ENCODE assay signal across 21 cellular contexts in genomic region chr7:99383203-99383602, GRCh38. TPM values are rescaled to one million over a fixed set of nuclear protein-coding genes. Genes with fewer than 3 reads are reported as not detected.
A peak's percentile ranks its signal among the peaks of the same experiment; 100 is the strongest.
DNase-seq lines count a peak whose midpoint lies in the region; ATAC-seq, FAIRE-seq and TF ChIP-seq lines count a peak whose summit lies in the region.
"Had no signal": no experiment of that assay in that cellular context is flagged by ENCODE, and none has a peak within 500 bp of the region (broad histone marks: within the 10 kb centered on the region; RNA-seq: fewer than 3 reads in every experiment).

No MANE protein-coding gene starts in this region.

- no TSS peak for BruUV-seq in GM12878 (replicated peaks; lab: Mats Ljungman, UMichigan)

- RAD21 ChIA-PET in GM12878 (lab: Charles Lee; ENCODE audit: unreplicated experiment) = no interaction called here

- H3K27me3 ChIP-seq in GM12878 (replicated peaks in 1 of 2; ENCODE audit: control insufficient read depth in 2 of 2, insufficient read depth in 2 of 2, low read length in 1 of 2) = no peaks in the 10 kb centered on the region
- H3K27me3 ChIP-seq: cardiac muscle cell, esophagus muscularis mucosa, gastroesophageal sphincter, spleen, suprapubic skin had no signal

- no peak overlapping the region for H3K9ac ChIP-seq in GM12878 (ENCODE audit: control insufficient read depth, insufficient read depth, low read length)

- TF ChIP-seq CTCF in RWPE1 (conservative IDR thresholded peaks at IDR 0.05; ENCODE audit: low read depth) = no peak
- TF ChIP-seq CTCF in GM12878 (IDR thresholded peaks at IDR 0.05 in 2 of 3, conservative IDR thresholded peaks at IDR 0.05 in 1 of 3; ENCODE audit: control insufficient read depth in 2 of 3, extremely low read depth in 1 of 3, insufficient read depth in 1 of 3, low read depth in 3 of 3, low read length in 3 of 3) = no peak
- TF ChIP-seq CTCF in nephron progenitor cell (IDR thresholded peaks at IDR 0.05) = no peak

- no peak overlapping the region for H3K4me2 ChIP-seq in GM12878 (ENCODE audit: control insufficient read depth, insufficient read depth)
- H3K4me2 ChIP-seq: PC-9 had no signal

- intact Hi-C loops in GM12878 (cut with micrococcal nuclease; ENCODE audit: unreplicated experiment) = no loop called here

- peaks cover 6 to 21% of the 10 kb centered on the region in 2 experiments for H3K36me3 ChIP-seq in GM12878 (ENCODE audit: control insufficient read depth in 2 of 2, insufficient read depth in 2 of 2, low read length in 1 of 2)
- H3K36me3 ChIP-seq: cardiac muscle cell had no signal

- CTCF ChIA-PET in RWPE1 (lab: Yijun Ruan, JAX) = no interaction called here
- CTCF ChIA-PET in GM12878 (lab: Yijun Ruan, JAX) = no interaction called here

- peaks cover 53% of the 10 kb centered on the region for H3K4me1 Mint-ChIP-seq in activated T-cell treated with anti-CD3 and anti-CD28 coated beads, Interleukin-2, amount 50 U/mL, for 24 hours (ENCODE audit: low read depth)
- H3K4me1 Mint-ChIP-seq in nephron progenitor cell = peaks cover 26% of the 10 kb centered on the region

- H3K4me1 ChIP-seq in GM12878 (ENCODE audit: control insufficient read depth, insufficient read depth, low read length) = peaks cover 33% of the 10 kb centered on the region
- H3K4me1 ChIP-seq: HAP-1 had no signal

- no peak overlapping the region for H3K4me3 ChIP-seq in GM12878
- H3K4me3 ChIP-seq: cardiac muscle cell, esophagus muscularis mucosa, gastroesophageal sphincter, HAP-1, PC-9, spleen, suprapubic skin had no signal

- H2AFZ ChIP-seq in GM12878 (ENCODE audit: control insufficient read depth, low read depth, low read length) = no peak overlapping the region
- H2AFZ ChIP-seq: PC-9 had no signal

- H3K27ac Mint-ChIP-seq in activated T-cell treated with anti-CD3 and anti-CD28 coated beads, Interleukin-2, amount 50 U/mL, for 24 hours = peak overlapping the region; percentile 85
- peak overlapping the region; percentile 90 for H3K27ac Mint-ChIP-seq in nephron progenitor cell

- H3K27ac ChIP-seq in RWPE1 (peak overlapping the region; percentile 44; the same call in 1 of the 2 replicates), GM12878 (ENCODE audit: control insufficient read depth, insufficient read depth) (no peak overlapping the region)
- H3K27ac ChIP-seq: C4-2B, cardiac muscle cell, esophagus muscularis mucosa, gastroesophageal sphincter, PC-9, suprapubic skin had no signal

- TF ChIP-seq POLR2A in GM12878 (IDR thresholded peaks at IDR 0.05; ENCODE audit: low read depth, low read length) = no peak

- FAIRE-seq in GM12878 (lab: Jason Lieb, UNC) = no peak
- FAIRE-seq: GM12891 had no signal

- SMC1A ChIA-PET in GM12878 (lab: Charles Lee; ENCODE audit: uncharacterized antibody, unreplicated experiment) = interaction anchor here (1.7 kb wide), 1 partner anchor 26 kb away, joined by 3 read pairs; the partner anchor contains the start of genes BUD31 and PDAP1

- H3K27me3 Mint-ChIP-seq in activated T-cell treated with anti-CD3 and anti-CD28 coated beads, Interleukin-2, amount 50 U/mL, for 24 hours = no peaks in the 10 kb centered on the region
- peaks cover 9% of the 10 kb centered on the region for H3K27me3 Mint-ChIP-seq in nephron progenitor cell (ENCODE audit: low read depth, poor library complexity)

- in situ Hi-C loops in GM12878 (cut with MboI) = no loop called here

- TF ChIP-seq RAD21 in GM12878 (IDR thresholded peaks at IDR 0.05; ENCODE audit: insufficient read depth, low read depth, low read length) = no peak

- H3K79me2 ChIP-seq in GM12878 (ENCODE audit: control insufficient read depth, insufficient read depth, low read length) = peaks cover 50% of the 10 kb centered on the region

- no peaks in the 10 kb centered on the region for H4K20me1 ChIP-seq in GM12878 (ENCODE audit: control insufficient read depth, insufficient read depth)

- WGBS in GM12878 (ENCODE audit: insufficient coverage, insufficient replicate concordance, low lambda C conversion rate, missing lambda C conversion rate) = 86% methylated on average over 10 of the region's 10 CpGs

- H3K4me3 Mint-ChIP-seq in activated T-cell treated with anti-CD3 and anti-CD28 coated beads, Interleukin-2, amount 50 U/mL, for 24 hours = no peak overlapping the region
- H3K4me3 Mint-ChIP-seq in nephron progenitor cell = no peak overlapping the region

- peaks cover 91% of the 10 kb centered on the region for H3K36me3 Mint-ChIP-seq in activated T-cell treated with anti-CD3 and anti-CD28 coated beads, Interleukin-2, amount 50 U/mL, for 24 hours (ENCODE audit: low read depth)
- H3K36me3 Mint-ChIP-seq in nephron progenitor cell (ENCODE audit: low read depth) = peaks cover 20% of the 10 kb centered on the region

- ATAC-seq in GM12878 = no peak
- ATAC-seq: gastroesophageal sphincter had no signal

- no peaks in the 10 kb centered on the region for H3K9me3 Mint-ChIP-seq in activated T-cell treated with anti-CD3 and anti-CD28 coated beads, Interleukin-2, amount 50 U/mL, for 24 hours
- H3K9me3 Mint-ChIP-seq in nephron progenitor cell = no peaks in the 10 kb centered on the region

- POLR2A ChIA-PET in RWPE1 (lab: Yijun Ruan, JAX; ENCODE audit: low non-redundant PET) = interaction anchor here (0.6 kb wide), 1 partner anchor 1154 kb away, joined by 6 read pairs; no protein-coding TSS in a partner anchor
- POLR2A ChIA-PET in GM12878 (lab: Charles Lee) = interaction anchor here (1.3 kb wide), 1 partner anchor 26 kb away, joined by 4 read pairs; the partner anchor contains the start of gene BUD31

- no peak for DNase-seq in activated T-cell treated with anti-CD3 and anti-CD28 coated beads, Interleukin-2, amount 50 U/mL, for 24 hours
- DNase-seq in activated T-cell treated with anti-CD3 and anti-CD28 coated beads, Interleukin-2, amount 50 U/mL, for 48 hours = no peak
- DNase-seq in RWPE1 (ENCODE audit: low spot score) (no peak), GM12878 (ENCODE audit: low read depth, low spot score) (no peak), nephron progenitor cell (no peak), UCSD-AML1 (lab: John Stamatoyannopoulos, UW; ENCODE audit: unreplicated experiment) (no peak), glomerular visceral epithelial cell (ENCODE audit: extremely low spot score) (no peak), NCI-H1417 treated with DMSO at 0.1 percent for 48 hours (lab: John Stamatoyannopoulos, UW) (no peak)
- DNase-seq: mesenchymal stem cell; NCI-H1436 treated with DMSO at 0.1 percent for 48 hours; NCI-H82; PC-9; spleen; stimulated activated CD4-positive, alpha-beta T cell treated with anti-CD3 and anti-CD28 coated beads, Interleukin-4, amount 100 ng/mL, for 4 hours had no signal

- TF ChIP-seq EP300 in GM12878 (IDR thresholded peaks at IDR 0.05; ENCODE audit: borderline replicate concordance in 1 of 2, control insufficient read depth in 1 of 2, low read depth in 2 of 2, low read length in 2 of 2) = no peak

- H3K9me3 ChIP-seq in GM12878 (replicated peaks; ENCODE audit: control insufficient read depth, insufficient read depth, low read length) = no peaks in the 10 kb centered on the region
- H3K9me3 ChIP-seq: esophagus muscularis mucosa, gastroesophageal sphincter, HAP-1, spleen, suprapubic skin had no signal

RNA-seq across cellular contexts. Expression of gene ARPC1B, which starts 8.7 kb away (rescaled TPM):
- total RNA-seq in GM12878 (2013; cell fraction: nucleolus; rRNA removed) = 141 and 182 TPM in 2 replicates
- 719 and 762 TPM in 2 replicates for total RNA-seq in GM12878 (2014; rRNA removed)
- total RNA-seq in GM12878 (2014; rRNA removed; fragmentation: Illumina TruSeq; extraction: Trizol) = 170 and 199 TPM in 2 replicates
- 368 and 403 TPM in 2 replicates for total RNA-seq in GM12878 (2021)
- polyA plus RNA-seq in GM12878 (2011; ENCODE audit: low read depth) = 363 TPM
- 314 and 406 TPM in 2 replicates for polyA plus RNA-seq in GM12878 (2011; rRNA removed)
- polyA plus RNA-seq in GM12878 (2011; cell fraction: cytosol; rRNA removed) = 858 and 1,050 TPM in 2 replicates
- polyA plus RNA-seq in GM12878 (2011; cell fraction: nucleus; rRNA removed) = 603 and 732 TPM in 2 replicates
- polyA plus RNA-seq in GM12878 (2012) = 639 and 642 TPM in 2 replicates
- polyA plus RNA-seq in GM12878 (2014; fragmentation: Illumina TruSeq; extraction: Trizol) = 91.0 and 148 TPM in 2 replicates
- 100 to 1,000 TPM in 1 of 2 experiments, 10 to 100 TPM in 1; 14.1 to 135 TPM for polyA plus RNA-seq in GM12878 (2014; fragmentation: Nextera tagmentation; extraction: Ambion mirVana)
- polyA plus RNA-seq in GM12878 (2014; rRNA removed) = 628 and 811 TPM in 2 replicates
- polyA plus RNA-seq in GM12878 (2016; fragmentation: Nextera tagmentation; extraction: Ambion mirVana) = 100 to 1,000 TPM; 577 to 598 TPM
- polyA minus RNA-seq in GM12878 (2011; rRNA and poly(A)+ RNA removed) = 194 and 384 TPM in 2 replicates
- 199 and 205 TPM in 2 replicates for polyA minus RNA-seq in GM12878 (2011; cell fraction: cytosol; rRNA and poly(A)+ RNA removed)
- polyA minus RNA-seq in GM12878 (2011; cell fraction: nucleus; rRNA and poly(A)+ RNA removed) = 112 and 162 TPM in 2 replicates

RNA-seq across cellular contexts. Expression of gene PDAP1, which starts 25.2 kb away (rescaled TPM):
- total RNA-seq in GM12878 (2013; cell fraction: nucleolus; rRNA removed) = 9.5 and 11.1 TPM in 2 replicates
- total RNA-seq in GM12878 (2014; rRNA removed) (35.9 and 37.8 TPM in 2 replicates), GM12878 (2014; rRNA removed; fragmentation: Illumina TruSeq; extraction: Trizol) (94.9 and 107 TPM in 2 replicates), GM12878 (2021) (111 and 114 TPM in 2 replicates)
- polyA plus RNA-seq in GM12878 (2011; ENCODE audit: low read depth) = 68.1 TPM
- polyA plus RNA-seq in GM12878 (2011; rRNA removed) (30.5 and 48.4 TPM in 2 replicates), GM12878 (2014; fragmentation: Illumina TruSeq; extraction: Trizol) (132 and 200 TPM in 2 replicates), GM12878 (2014; fragmentation: Nextera tagmentation; extraction: Ambion mirVana) (10 to 100 TPM in 1 of 2 experiments, 1 to 10 TPM in 1; 6.6 to 13.8 TPM), GM12878 (2014; rRNA removed) (60.6 and 76.4 TPM in 2 replicates), GM12878 (2016; fragmentation: Nextera tagmentation; extraction: Ambion mirVana) (100 to 1,000 TPM in 1 of 2 experiments, 10 to 100 TPM in 1; 99.1 to 107 TPM)
- polyA plus RNA-seq in GM12878 (2011; cell fraction: cytosol; rRNA removed) = 28.5 and 38.4 TPM in 2 replicates
- 19.5 and 39.0 TPM in 2 replicates for polyA plus RNA-seq in GM12878 (2011; cell fraction: nucleus; rRNA removed)
- polyA plus RNA-seq in GM12878 (2012) = 94.4 and 117 TPM in 2 replicates
- polyA minus RNA-seq in GM12878 (2011; rRNA and poly(A)+ RNA removed) = 10.3 and 46.3 TPM in 2 replicates
- 8.9 and 9.8 TPM in 2 replicates for polyA minus RNA-seq in GM12878 (2011; cell fraction: cytosol; rRNA and poly(A)+ RNA removed)
- 2.7 and 8.7 TPM in 2 replicates for polyA minus RNA-seq in GM12878 (2011; cell fraction: nucleus; rRNA and poly(A)+ RNA removed)

RNA-seq across cellular contexts. Expression of gene BUD31, which starts 25.6 kb away (rescaled TPM):
- total RNA-seq in GM12878 (2013; cell fraction: nucleolus; rRNA removed) = 18.3 and 21.9 TPM in 2 replicates
- total RNA-seq in GM12878 (2014; rRNA removed) (107 TPM in 2 replicates), GM12878 (2014; rRNA removed; fragmentation: Illumina TruSeq; extraction: Trizol) (131 and 143 TPM in 2 replicates), GM12878 (2021) (108 and 134 TPM in 2 replicates)
- polyA plus RNA-seq in GM12878 (2011; ENCODE audit: low read depth) = 88.1 TPM
- polyA plus RNA-seq in GM12878 (2011; rRNA removed) (74.2 and 104 TPM in 2 replicates), GM12878 (2014; fragmentation: Illumina TruSeq; extraction: Trizol) (185 and 257 TPM in 2 replicates), GM12878 (2014; fragmentation: Nextera tagmentation; extraction: Ambion mirVana) (100 to 1,000 TPM; 125 to 127 TPM), GM12878 (2014; rRNA removed) (112 and 118 TPM in 2 replicates), GM12878 (2016; fragmentation: Nextera tagmentation; extraction: Ambion mirVana) (100 to 1,000 TPM; 301 to 317 TPM)
- polyA plus RNA-seq in GM12878 (2011; cell fraction: cytosol; rRNA removed) = 78.9 and 85.9 TPM in 2 replicates
- 42.2 and 44.8 TPM in 2 replicates for polyA plus RNA-seq in GM12878 (2011; cell fraction: nucleus; rRNA removed)
- 90.5 and 113 TPM in 2 replicates for polyA plus RNA-seq in GM12878 (2012)
- 41.5 and 60.5 TPM in 2 replicates for polyA minus RNA-seq in GM12878 (2011; rRNA and poly(A)+ RNA removed)
- polyA minus RNA-seq in GM12878 (2011; cell fraction: cytosol; rRNA and poly(A)+ RNA removed) = 21.0 and 24.6 TPM in 2 replicates
- 12.0 and 18.1 TPM in 2 replicates for polyA minus RNA-seq in GM12878 (2011; cell fraction: nucleus; rRNA and poly(A)+ RNA removed)

RNA-seq across cellular contexts. Expression of gene PTCD1, which starts 55.4 kb away (rescaled TPM):
- 8.8 and 19.1 TPM in 2 replicates for total RNA-seq in GM12878 (2013; cell fraction: nucleolus; rRNA removed)
- total RNA-seq in GM12878 (2014; rRNA removed) (8.2 and 9.7 TPM in 2 replicates), GM12878 (2014; rRNA removed; fragmentation: Illumina TruSeq; extraction: Trizol) (3.3 and 4.5 TPM in 2 replicates), GM12878 (2021) (6.2 and 8.8 TPM in 2 replicates)
- 2.4 TPM for polyA plus RNA-seq in GM12878 (2011; ENCODE audit: low read depth)
- polyA plus RNA-seq in GM12878 (2011; rRNA removed) (3.0 and 4.2 TPM in 2 replicates), GM12878 (2014; fragmentation: Illumina TruSeq; extraction: Trizol) (0.78 and 1.9 TPM in 2 replicates), GM12878 (2014; fragmentation: Nextera tagmentation; extraction: Ambion mirVana) (under 1 TPM; 0.26 to 0.42 TPM), GM12878 (2014; rRNA removed) (7.6 and 8.7 TPM in 2 replicates), GM12878 (2016; fragmentation: Nextera tagmentation; extraction: Ambion mirVana) (1 to 10 TPM; 5.6 to 5.9 TPM)
- 4.4 and 6.9 TPM in 2 replicates for polyA plus RNA-seq in GM12878 (2011; cell fraction: cytosol; rRNA removed)
- 9.9 and 10.2 TPM in 2 replicates for polyA plus RNA-seq in GM12878 (2011; cell fraction: nucleus; rRNA removed)
- 4.4 and 5.9 TPM in 2 replicates for polyA plus RNA-seq in GM12878 (2012)
- 2.8 and 6.6 TPM in 2 replicates for polyA minus RNA-seq in GM12878 (2011; rRNA and poly(A)+ RNA removed)
- polyA minus RNA-seq in GM12878 (2011; cell fraction: cytosol; rRNA and poly(A)+ RNA removed) = 1.2 and 1.7 TPM in 2 replicates
- 3.0 and 4.6 TPM in 2 replicates for polyA minus RNA-seq in GM12878 (2011; cell fraction: nucleus; rRNA and poly(A)+ RNA removed)

RNA-seq across cellular contexts. Expression of gene CPSF4, which starts 55.5 kb away (rescaled TPM):
- total RNA-seq in GM12878 (2013; cell fraction: nucleolus; rRNA removed) = 81.7 and 84.6 TPM in 2 replicates
- total RNA-seq in GM12878 (2014; rRNA removed) (46.6 and 46.9 TPM in 2 replicates), GM12878 (2014; rRNA removed; fragmentation: Illumina TruSeq; extraction: Trizol) (31.1 and 31.6 TPM in 2 replicates), GM12878 (2021) (56.3 and 56.9 TPM in 2 replicates)
- 17.0 TPM for polyA plus RNA-seq in GM12878 (2011; ENCODE audit: low read depth)
- polyA plus RNA-seq in GM12878 (2011; rRNA removed) (28.4 and 51.3 TPM in 2 replicates), GM12878 (2014; fragmentation: Illumina TruSeq; extraction: Trizol) (25.2 and 45.8 TPM in 2 replicates), GM12878 (2014; fragmentation: Nextera tagmentation; extraction: Ambion mirVana) (10 to 100 TPM; 13.6 to 14.9 TPM), GM12878 (2014; rRNA removed) (70.1 and 76.9 TPM in 2 replicates), GM12878 (2016; fragmentation: Nextera tagmentation; extraction: Ambion mirVana) (10 to 100 TPM; 35.8 to 44.3 TPM)
- polyA plus RNA-seq in GM12878 (2011; cell fraction: cytosol; rRNA removed) = 70.0 and 91.6 TPM in 2 replicates
- polyA plus RNA-seq in GM12878 (2011; cell fraction: nucleus; rRNA removed) = 145 and 158 TPM in 2 replicates
- 35.2 and 36.2 TPM in 2 replicates for polyA plus RNA-seq in GM12878 (2012)
- polyA minus RNA-seq in GM12878 (2011; rRNA and poly(A)+ RNA removed) = 43.1 and 53.2 TPM in 2 replicates
- polyA minus RNA-seq in GM12878 (2011; cell fraction: cytosol; rRNA and poly(A)+ RNA removed) = 17.8 and 17.9 TPM in 2 replicates
- 25.1 and 38.1 TPM in 2 replicates for polyA minus RNA-seq in GM12878 (2011; cell fraction: nucleus; rRNA and poly(A)+ RNA removed)
